8 cellular contexts compared by ENCODE assay signal in the genomic region with DNA sequence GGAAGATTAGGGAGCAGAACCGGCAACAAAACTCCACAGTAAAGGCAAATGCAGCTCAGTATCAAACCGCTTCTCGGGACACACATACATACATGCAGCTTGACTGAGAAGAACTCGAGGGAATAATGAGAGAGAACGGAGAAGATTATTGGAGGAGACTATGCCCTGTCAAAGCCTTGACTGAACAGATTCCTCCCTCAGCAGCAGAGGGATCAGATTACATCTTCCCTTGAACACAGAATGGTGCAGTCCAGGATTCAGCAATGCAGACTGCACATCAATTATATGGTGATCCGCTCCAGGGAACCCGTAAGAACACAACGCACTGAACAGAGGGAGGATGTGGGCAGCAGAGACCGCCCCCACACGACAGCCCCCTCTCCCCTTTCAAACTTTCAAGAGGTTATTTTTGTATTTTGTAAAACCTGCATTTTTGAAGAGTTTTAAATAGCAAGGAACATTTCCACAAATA.
DNase-seq lines count a peak whose midpoint lies in the region; ATAC-seq and TF ChIP-seq lines count a peak whose summit lies in the region.

No MANE protein-coding gene starts in this region.

- intact Hi-C loops in Right ventricle myocardium inferior (cut with DNase I): no loop called here
- intact Hi-C loops in cardiac septum (cut with DNase I): loop anchor here (10.0 kb wide), 1 partner anchor 588 kb away; the partner anchor contains the start of gene GATB
- intact Hi-C loops in left ventricle myocardium inferior (cut with micrococcal nuclease): no loop called here
- intact Hi-C loops in psoas muscle (cut with DNase I): no loop called here

- H3K9me3 ChIP-seq in left ventricle myocardium inferior (replicated peaks) (no peaks in the 10 kb centered on the region), psoas muscle (no peaks in the 10 kb centered on the region)

- H3K4me3 ChIP-seq in left ventricle myocardium inferior: peak overlapping the region; percentile 68
- peak overlapping the region; percentile 58 for H3K4me3 ChIP-seq in psoas muscle

- WGBS in psoas muscle, 3 donors: 7 to 13% (median 9%) methylated on average over 10 of the region's 10 CpGs

- no peak for DNase-seq in Right ventricle myocardium inferior (ENCODE audit: missing footprints)
- no peak for DNase-seq in cardiac septum (ENCODE audit: low spot score)
- peak; percentile 93 for DNase-seq in NCI-H2171 treated with DMSO at 0.1 percent for 48 hours (lab: John Stamatoyannopoulos, UW)
- DNase-seq in amniotic stem cell (lab: John Stamatoyannopoulos, UW): peak; percentile 95
- peak; percentile 20 for DNase-seq in left ventricle myocardium inferior
- DNase-seq in psoas muscle: peak in 1 of 2 donors; percentile 50
- no peak for DNase-seq in activated CD4-positive, CD25-positive, alpha-beta regulatory T cell (lab: John Stamatoyannopoulos, UW)

- H3K4me1 ChIP-seq in left ventricle myocardium inferior (peaks cover 84% of the 10 kb centered on the region), psoas muscle (peaks cover 36% of the 10 kb centered on the region)

- no peaks in the 10 kb centered on the region for H3K27me3 ChIP-seq in left ventricle myocardium inferior (ENCODE audit: low read depth)
- no peaks in the 10 kb centered on the region for H3K27me3 ChIP-seq in psoas muscle (ENCODE audit: insufficient read depth in 3 of 3, low read length in 2 of 3)

- H3K36me3 ChIP-seq in left ventricle myocardium inferior (no peaks in the 10 kb centered on the region), psoas muscle (ENCODE audit: insufficient read depth in 1 of 2, low read depth in 1 of 2) (no peaks in the 10 kb centered on the region)

- ATAC-seq in Right ventricle myocardium inferior (peak; percentile 99), HG03064 (IDR thresholded peaks at IDR 0.05; ENCODE audit: low read depth, unreplicated experiment) (peak; percentile 73), psoas muscle (peak; percentile 95 to 98 (median 97))

- H3K27ac ChIP-seq in left ventricle myocardium inferior (replicated peaks) (peak overlapping the region; percentile 82), psoas muscle (peak overlapping the region; percentile 50)

- TF ChIP-seq CTCF in left ventricle myocardium inferior (IDR thresholded peaks at IDR 0.05; ENCODE audit: borderline replicate concordance): no peak
- TF ChIP-seq CTCF in psoas muscle (IDR thresholded peaks at IDR 0.05): no peak

Comparison
In these comparisons a context has a peak if more than half of its experiments do, and no peak if none do; other contexts are left out.
1. DNase-seq: peak in NCI-H2171 treated with DMSO at 0.1 percent for 48 hours (single experiment), amniotic stem cell (single experiment) and left ventricle myocardium inferior (single experiment); none in Right ventricle myocardium inferior (single experiment), cardiac septum (single experiment) and activated CD4-positive, CD25-positive, alpha-beta regulatory T cell (0 of 4).
2. Peak in every context shown above with its lines, with median percentiles within 50 percentile points of each other: ATAC-seq.